In genomic region chr3:45529697-45530096, GRCh38 we compare ENCODE assay signal across 28 cellular contexts.
"Had no signal": no experiment of that assay in that cellular context is flagged by ENCODE, and none has a peak within 500 bp of the region (broad histone marks: within the 10 kb centered on the region; RNA-seq: fewer than 3 reads in every experiment).

No MANE protein-coding gene starts in this region.

- H3K27me3 ChIP-seq: gastroesophageal sphincter, heart left ventricle, hepatocyte, ovary, sigmoid colon, suprapubic skin, transverse colon, vagina had no signal

- FAIRE-seq: endometrium, islet of Langerhans had no signal

- H3K4me3 ChIP-seq: coronary artery, gastroesophageal sphincter, heart left ventricle, hepatocyte, lung, ovary, psoas muscle, sigmoid colon, suprapubic skin, transverse colon, vagina had no signal

- H3K4me3 Mint-ChIP-seq: naive thymus-derived CD8-positive, alpha-beta T cell; nephron progenitor cell; stimulated activated memory B cell treated with anti-CD40 and anti-IgM and Interleukin-4, amounts not matched to agents 10 μg/mL and 1 μg/mL and 100 μg/mL, for 72 hours; stimulated activated naive CD8-positive, alpha-beta T cell treated with anti-CD3 and anti-CD28 coated beads, Interleukin-15, Interleukin-2, amounts not matched to agents 100 ng/mL and 50 ng/mL, for 24 hours had no signal

- H3K27me3 Mint-ChIP-seq: naive thymus-derived CD8-positive, alpha-beta T cell; stimulated activated memory B cell treated with anti-CD40 and anti-IgM and Interleukin-4, amounts not matched to agents 10 μg/mL and 1 μg/mL and 100 μg/mL, for 72 hours; stimulated activated naive CD8-positive, alpha-beta T cell treated with anti-CD3 and anti-CD28 coated beads, Interleukin-15, Interleukin-2, amounts not matched to agents 100 ng/mL and 50 ng/mL, for 24 hours had no signal

- H3K4me1 Mint-ChIP-seq: naive thymus-derived CD8-positive, alpha-beta T cell; nephron progenitor cell; stimulated activated memory B cell treated with anti-CD40 and anti-IgM and Interleukin-4, amounts not matched to agents 10 μg/mL and 1 μg/mL and 100 μg/mL, for 72 hours had no signal

- H3K4me2 ChIP-seq: hepatocyte had no signal

- H2AFZ ChIP-seq: hepatocyte had no signal

- H3K27ac Mint-ChIP-seq: nephron progenitor cell; stimulated activated memory B cell treated with anti-CD40 and anti-IgM and Interleukin-4, amounts not matched to agents 10 μg/mL and 1 μg/mL and 100 μg/mL, for 72 hours; stimulated activated naive CD8-positive, alpha-beta T cell treated with anti-CD3 and anti-CD28 coated beads, Interleukin-15, Interleukin-2, amounts not matched to agents 100 ng/mL and 50 ng/mL, for 24 hours had no signal

- H3K36me3 ChIP-seq: ovary, vagina had no signal

- DNase-seq: dermis blood vessel endothelial cell; effector memory CD4-positive, alpha-beta T cell; foreskin fibroblast; heart left ventricle; mesendoderm; naive thymus-derived CD8-positive, alpha-beta T cell; nephron progenitor cell; nucleus accumbens; ovary; posterior cingulate gyrus; psoas muscle; right cardiac atrium; sigmoid colon; stimulated activated CD4-positive, alpha-beta T cell treated with anti-CD3 and anti-CD28 coated beads, Interleukin-2, amount 100 ng/mL, for 24 hours; stimulated activated CD4-positive, alpha-beta T cell treated with anti-CD3 and anti-CD28 coated beads, Interleukin-4, amount 100 ng/mL, for 24 hours; transverse colon had no signal

- H3K79me2 ChIP-seq: hepatocyte had no signal

- H3K27ac ChIP-seq: coronary artery, epithelial cell of prostate, gastroesophageal sphincter, heart left ventricle, hepatocyte, ovary, psoas muscle, sigmoid colon, suprapubic skin, transverse colon, vagina had no signal

- H3K4me1 ChIP-seq: gastroesophageal sphincter, psoas muscle, transverse colon, vagina had no signal

- ATAC-seq: esophagus mucosa; gastroesophageal sphincter; heart left ventricle; naive thymus-derived CD8-positive, alpha-beta T cell; psoas muscle; right cardiac atrium; stimulated activated memory B cell treated with anti-CD40 and anti-IgM and Interleukin-4, amounts not matched to agents 10 μg/mL and 1 μg/mL and 100 μg/mL, for 72 hours had no signal

- H3K9me3 ChIP-seq: gastroesophageal sphincter, heart left ventricle, ovary, psoas muscle, sigmoid colon, suprapubic skin, transverse colon, vagina had no signal

- H3K9me3 Mint-ChIP-seq: naive thymus-derived CD8-positive, alpha-beta T cell; nephron progenitor cell; stimulated activated memory B cell treated with anti-CD40 and anti-IgM and Interleukin-4, amounts not matched to agents 10 μg/mL and 1 μg/mL and 100 μg/mL, for 72 hours; stimulated activated naive CD8-positive, alpha-beta T cell treated with anti-CD3 and anti-CD28 coated beads, Interleukin-15, Interleukin-2, amounts not matched to agents 100 ng/mL and 50 ng/mL, for 24 hours had no signal
